ENCODE assay signal across 8 cellular contexts in genomic region chr9:16257604-16258003, GRCh38.
DNase-seq lines count a peak whose midpoint lies in the region; ATAC-seq, FAIRE-seq and TF ChIP-seq lines count a peak whose summit lies in the region.

No MANE protein-coding gene starts in this region.

- peaks cover 4% of the 10 kb centered on the region for H3K4me1 Mint-ChIP-seq in CD14-positive monocyte

- H3K4me2 ChIP-seq in MM.1S (ENCODE audit: low read depth, low read length): no peak overlapping the region

- no peak overlapping the region for H3K4me3 Mint-ChIP-seq in CD14-positive monocyte

- no peak overlapping the region for H3K27ac Mint-ChIP-seq in CD14-positive monocyte

- no peak overlapping the region for H3K27ac ChIP-seq in MM.1S (ENCODE audit: low read length)

- FAIRE-seq in GM12891 (lab: Jason Lieb, UNC): no peak

- no peaks in the 10 kb centered on the region for H3K9me2 ChIP-seq in MM.1S (replicated peaks; ENCODE audit: insufficient read depth, low read length)

- peaks cover 5 to 43% (median 22%) of the 10 kb centered on the region in 3 donors for H3K27me3 Mint-ChIP-seq in CD14-positive monocyte (ENCODE audit: low read depth in 3 of 3)

- H3K9me3 ChIP-seq in MM.1S (replicated peaks; ENCODE audit: insufficient read depth, low read length) (no peaks in the 10 kb centered on the region), mucosa of descending colon (no peaks in the 10 kb centered on the region)

- no peaks in the 10 kb centered on the region for H3F3A ChIP-seq in MM.1S (ENCODE audit: insufficient read depth, low read length)

- H3K4me3 ChIP-seq in MM.1S (ENCODE audit: low read length) (no peak overlapping the region), mucosa of descending colon (no peak overlapping the region)

- intact Hi-C loops in CD14-positive monocyte (cut with micrococcal nuclease): no loop called here
- intact Hi-C loops in mucosa of descending colon (cut with DNase I, micrococcal nuclease): no loop called here

- no peaks in the 10 kb centered on the region for H3K79me2 ChIP-seq in MM.1S (ENCODE audit: low read length)

- ATAC-seq in mucosa of descending colon: peak; percentile 36
- no peak for ATAC-seq in HG03196 (IDR thresholded peaks at IDR 0.05; ENCODE audit: unreplicated experiment)
- ATAC-seq in GM18519 (IDR thresholded peaks at IDR 0.05; ENCODE audit: low FRiP score, unreplicated experiment): no peak
- no peak for ATAC-seq in activated CD4-positive, CD25-positive, alpha-beta regulatory T cell treated with anti-CD3 and anti-CD28 coated beads, Interleukin-2, amount 50 U/mL, for 24 hours

- peak; percentile 28 for TF ChIP-seq CTCF in CD14-positive monocyte (IDR thresholded peaks at IDR 0.05)
- TF ChIP-seq CTCF in MM.1S (IDR thresholded peaks at IDR 0.05; ENCODE audit: low read length): peak; percentile 15; the same call in 1 of the 2 replicates
- TF ChIP-seq CTCF in mucosa of descending colon (IDR thresholded peaks at IDR 0.05): no peak

- H3K36me3 ChIP-seq in MM.1S (replicated peaks; ENCODE audit: insufficient read depth, low read length) (no peaks in the 10 kb centered on the region), mucosa of descending colon (ENCODE audit: low read depth) (no peaks in the 10 kb centered on the region)

- H4K20me1 ChIP-seq in MM.1S (ENCODE audit: insufficient read depth, low read length): no peaks in the 10 kb centered on the region

- DNase-seq in CD14-positive monocyte (ENCODE audit: low spot score): no peak
- DNase-seq in MM.1S: no peak
- DNase-seq in dermis blood vessel endothelial cell: peak; percentile 51
- DNase-seq in mucosa of descending colon: no peak
- DNase-seq in GM12891 (ENCODE audit: insufficient read length, low spot score): no peak

- TF ChIP-seq POLR2A in GM12891 (IDR thresholded peaks at IDR 0.05; ENCODE audit: low read depth, low read length): no peak

- H2AFZ ChIP-seq in MM.1S (ENCODE audit: low read length): no peak overlapping the region

- H3K27me3 ChIP-seq in MM.1S (replicated peaks; ENCODE audit: insufficient read depth, low read length): no peaks in the 10 kb centered on the region

- no peak overlapping the region for H3K9ac ChIP-seq in MM.1S (ENCODE audit: low read length)

- no peaks in the 10 kb centered on the region for H3K36me3 Mint-ChIP-seq in CD14-positive monocyte

- H3K4me1 ChIP-seq in MM.1S (ENCODE audit: low read length) (peaks cover 9% of the 10 kb centered on the region; the same call in 1 of the 2 replicates), mucosa of descending colon (ENCODE audit: low read depth) (no peaks in the 10 kb centered on the region)

- peaks cover 0 to 3% (median 0%) of the 10 kb centered on the region in 7 donors for H3K9me3 Mint-ChIP-seq in CD14-positive monocyte

TF ChIP-seq in GM12891, 5 proteins besides CTCF, POLR2A, EP300 and RAD21:
- TF ChIP-seq TAF1 (IDR thresholded peaks at IDR 0.05; ENCODE audit: low read depth, low read length): no peak
- no peak for TF ChIP-seq SPI1 (IDR thresholded peaks at IDR 0.05; ENCODE audit: low read depth, low read length)
- no peak for TF ChIP-seq POLR2AphosphoS5 (IDR thresholded peaks at IDR 0.05; ENCODE audit: low read depth, low read length)
- no peak for TF ChIP-seq PAX5 (IDR thresholded peaks at IDR 0.05; ENCODE audit: insufficient read depth, low read length, severe bottlenecking)
- TF ChIP-seq POU2F2 (IDR thresholded peaks at IDR 0.05; ENCODE audit: low read depth, low read length): no peak
